10 cellular contexts compared by ENCODE assay signal in the genomic region with DNA sequence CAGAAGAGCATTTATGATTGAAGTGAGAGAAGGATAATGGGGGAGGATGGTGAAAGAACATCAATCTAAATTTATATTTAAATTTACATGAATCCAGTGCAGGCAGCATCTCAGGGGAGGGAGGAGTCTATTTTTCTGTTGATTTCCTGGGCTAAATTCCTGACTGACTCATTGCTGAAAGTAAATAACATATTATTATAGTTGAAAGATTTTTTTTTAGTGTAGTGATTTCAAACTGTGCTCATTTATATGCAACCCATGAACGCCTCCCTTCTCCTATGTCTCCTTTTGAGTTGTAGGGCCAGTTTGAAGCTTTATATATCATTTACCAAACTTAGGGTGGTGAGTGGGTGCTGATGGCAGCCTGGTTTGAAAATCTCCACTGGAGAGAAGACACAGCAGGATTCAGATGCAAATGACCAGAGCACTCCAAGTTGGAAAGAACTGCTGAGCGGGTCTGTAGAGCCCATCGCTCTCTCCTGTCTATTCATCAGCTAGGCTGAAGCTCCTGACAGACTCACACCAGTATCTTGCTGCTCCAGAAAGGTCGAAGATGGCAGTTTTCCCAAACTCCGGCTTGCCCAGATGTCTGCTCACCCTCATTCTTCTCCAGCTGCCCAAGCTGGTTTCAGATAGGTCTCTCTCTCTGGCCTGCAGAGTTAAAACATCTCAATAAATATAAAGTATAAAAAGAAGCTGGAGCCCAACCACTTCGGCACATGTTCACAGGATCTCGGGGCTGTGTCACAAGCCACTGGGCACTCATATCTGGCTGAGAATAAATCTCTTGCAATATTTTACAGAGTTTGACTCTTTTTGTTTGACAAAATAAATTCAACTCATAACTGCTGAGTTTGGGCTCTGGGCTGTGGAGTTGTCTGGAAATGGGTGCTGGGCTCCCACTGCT. TPM values are rescaled to one million over a fixed set of nuclear protein-coding genes. Genes with fewer than 3 reads are reported as not detected.
DNase-seq lines count a peak whose midpoint lies in the region; ATAC-seq and TF ChIP-seq lines count a peak whose summit lies in the region.
"Had no signal": no experiment of that assay in that cellular context is flagged by ENCODE, and none has a peak within 500 bp of the region (broad histone marks: within the 10 kb centered on the region; RNA-seq: fewer than 3 reads in every experiment).

No MANE protein-coding gene starts in this region.

- DNase-seq in AG20443 (ENCODE audit: low spot score) (peak; percentile 21), HL-60 (ENCODE audit: low read depth in 1 of 2, low spot score in 1 of 2) (no peak), mesendoderm (peak; percentile 27), NOMO-1 treated with dmso at 0.1 percent for 144 hours (lab: John Stamatoyannopoulos, UW; ENCODE audit: unreplicated experiment) (no peak), glutamatergic neuron (no peak)
- no peak for DNase-seq in activated naive CD8-positive, alpha-beta T cell treated with anti-CD3 and anti-CD28 coated beads, Interleukin-2, amount 50 U/mL, for 24 hours
- no peak for DNase-seq in stimulated activated CD4-positive, alpha-beta T cell treated with anti-CD3 and anti-CD28 coated beads, Interleukin-1b, Interleukin-23, amount 100 ng/mL, for 48 hours

- H3K79me2 ChIP-seq in mesendoderm (ENCODE audit: control insufficient read depth, insufficient read depth, low read length): no peaks in the 10 kb centered on the region

- peaks cover 5% of the 10 kb centered on the region for H3K4me1 ChIP-seq in mesendoderm (ENCODE audit: control insufficient read depth, low read depth, low read length)

- no peaks in the 10 kb centered on the region for H3K36me3 ChIP-seq in mesendoderm (ENCODE audit: control insufficient read depth, insufficient read depth, low read length)

- H3K4me2 ChIP-seq in mesendoderm (ENCODE audit: low read length): no peak overlapping the region

- H3K27me3 ChIP-seq in HL-60 (ENCODE audit: insufficient read depth, poor library complexity, severe bottlenecking) (no peaks in the 10 kb centered on the region), mesendoderm (ENCODE audit: insufficient read depth, low read length, poor library complexity) (no peaks in the 10 kb centered on the region)

- H3K27ac ChIP-seq in HL-60 (replicated peaks) (peak overlapping the region; percentile 63), mesendoderm (ENCODE audit: low read depth, low read length) (no peak overlapping the region)

- no peak overlapping the region for H4K8ac ChIP-seq in mesendoderm (ENCODE audit: low read depth, low read length)

- H3K9ac ChIP-seq in mesendoderm (ENCODE audit: low read length): no peak overlapping the region

- ATAC-seq in activated naive CD8-positive, alpha-beta T cell treated with anti-CD3 and anti-CD28 coated beads, Interleukin-2, amount 50 U/mL, for 24 hours: no peak
- no peak for ATAC-seq in HG02938 (IDR thresholded peaks at IDR 0.05; ENCODE audit: unreplicated experiment)

- H3K36me3 Mint-ChIP-seq in activated naive CD8-positive, alpha-beta T cell treated with anti-CD3 and anti-CD28 coated beads, Interleukin-2, amount 50 U/mL, for 24 hours (ENCODE audit: low read depth): peaks cover 18% of the 10 kb centered on the region
- H3K36me3 Mint-ChIP-seq in glutamatergic neuron (ENCODE audit: unreplicated experiment): peaks cover 14% of the 10 kb centered on the region

- H3K27ac Mint-ChIP-seq in activated naive CD8-positive, alpha-beta T cell treated with anti-CD3 and anti-CD28 coated beads, Interleukin-2, amount 50 U/mL, for 24 hours: peak overlapping the region; percentile 10
- H3K27ac Mint-ChIP-seq in glutamatergic neuron (ENCODE audit: unreplicated experiment): no peak overlapping the region

- peaks cover 13% of the 10 kb centered on the region for H3K9me3 Mint-ChIP-seq in activated naive CD8-positive, alpha-beta T cell treated with anti-CD3 and anti-CD28 coated beads, Interleukin-2, amount 50 U/mL, for 24 hours
- H3K9me3 Mint-ChIP-seq in glutamatergic neuron (ENCODE audit: unreplicated experiment): peaks cover 8% of the 10 kb centered on the region

- H3K23ac ChIP-seq in mesendoderm (ENCODE audit: low read length): no peak overlapping the region

- no peak overlapping the region for H2BK15ac ChIP-seq in mesendoderm (replicated peaks; ENCODE audit: low read depth)

- H3K18ac ChIP-seq in mesendoderm (ENCODE audit: low read length): no peak overlapping the region

- H4K5ac ChIP-seq in mesendoderm (ENCODE audit: low read length): no peak overlapping the region

- TF ChIP-seq CTCF in HL-60 (IDR thresholded peaks at IDR 0.05; ENCODE audit: insufficient read depth, low read length) (no peak), glutamatergic neuron (IDR thresholded peaks at IDR 0.05; ENCODE audit: partially characterized antibody, unreplicated experiment) (no peak)

- H3K56ac ChIP-seq in mesendoderm (ENCODE audit: low read length): peak overlapping the region; percentile 8

- H3K4me3 Mint-ChIP-seq in activated naive CD8-positive, alpha-beta T cell treated with anti-CD3 and anti-CD28 coated beads, Interleukin-2, amount 50 U/mL, for 24 hours: no peak overlapping the region
- no peak overlapping the region for H3K4me3 Mint-ChIP-seq in glutamatergic neuron (ENCODE audit: unreplicated experiment)

- no peak overlapping the region for H2BK5ac ChIP-seq in mesendoderm (ENCODE audit: low read length)

- no CpG with 5 or more reads among the region's 7 CpGs for WGBS in mesendoderm (ENCODE audit: extremely low coverage, insufficient coverage, low lambda C conversion rate)

- no peaks in the 10 kb centered on the region for H3K79me1 ChIP-seq in mesendoderm (ENCODE audit: low read length)

- H3K27me3 Mint-ChIP-seq in activated naive CD8-positive, alpha-beta T cell treated with anti-CD3 and anti-CD28 coated beads, Interleukin-2, amount 50 U/mL, for 24 hours: no peaks in the 10 kb centered on the region
- peaks cover 2% of the 10 kb centered on the region for H3K27me3 Mint-ChIP-seq in glutamatergic neuron (ENCODE audit: unreplicated experiment)

- H3K4me3 ChIP-seq in HL-60 (replicated peaks; ENCODE audit: insufficient read depth, low read length) (no peak overlapping the region), mesendoderm (ENCODE audit: low read length) (no peak overlapping the region)

- peaks cover 40% of the 10 kb centered on the region for H3K4me1 Mint-ChIP-seq in activated naive CD8-positive, alpha-beta T cell treated with anti-CD3 and anti-CD28 coated beads, Interleukin-2, amount 50 U/mL, for 24 hours
- no peaks in the 10 kb centered on the region for H3K4me1 Mint-ChIP-seq in glutamatergic neuron (ENCODE audit: low read depth, unreplicated experiment)

- H2AK5ac ChIP-seq in mesendoderm (ENCODE audit: low read length): no peak overlapping the region

- H3K4ac ChIP-seq in mesendoderm (ENCODE audit: low read depth, low read length): no peak overlapping the region

- H2BK120ac ChIP-seq in mesendoderm (ENCODE audit: low read depth, low read length): no peak overlapping the region

RNA-seq across cellular contexts. Expression of a gene that starts 18.3 kb away (rescaled TPM):
- 8.8 TPM for polyA plus RNA-seq in mesendoderm (2013, experiment 1 of 2)
- polyA plus RNA-seq in mesendoderm (2013, experiment 2 of 2): 8.8 TPM
- total RNA-seq in glutamatergic neuron (ENCODE audit: unreplicated experiment): 41.6 TPM

RNA-seq across cellular contexts. Expression of a gene that starts 24.0 kb away (rescaled TPM):
- 0.08 TPM for polyA plus RNA-seq in mesendoderm (2013, experiment 1 of 2)
- polyA plus RNA-seq in mesendoderm (2013, experiment 2 of 2): 0.07 TPM
- not detected for total RNA-seq in glutamatergic neuron (ENCODE audit: unreplicated experiment)
- total RNA-seq: skeletal muscle tissue had no signal
- polyA plus RNA-seq: keratinocyte had no signal

RNA-seq across cellular contexts. Expression of a gene that starts 35.8 kb away (rescaled TPM):
- polyA plus RNA-seq in mesendoderm (2013, experiment 1 of 2): 0.13 TPM
- 0.15 TPM for polyA plus RNA-seq in mesendoderm (2013, experiment 2 of 2)
- total RNA-seq in glutamatergic neuron (ENCODE audit: unreplicated experiment): not detected

Comparison
In these comparisons a context has a peak if more than half of its experiments do, and no peak if none do; other contexts are left out.
1. DNase-seq: peak in AG20443 (single experiment) and mesendoderm (single experiment); none in HL-60 (0 of 2), activated naive CD8-positive, alpha-beta T cell treated with anti-CD3 and anti-CD28 coated beads, Interleukin-2, amount 50 U/mL, for 24 hours (single experiment), NOMO-1 treated with dmso at 0.1 percent for 144 hours (single experiment), glutamatergic neuron (single experiment) and stimulated activated CD4-positive, alpha-beta T cell treated with anti-CD3 and anti-CD28 coated beads, Interleukin-1b, Interleukin-23, amount 100 ng/mL, for 48 hours (single experiment).